Comparison of ENCODE assay signal across 28 cellular contexts in genomic region chr5:157085930-157086329, GRCh38. TPM values are rescaled to one million over a fixed set of nuclear protein-coding genes. Genes with fewer than 3 reads are reported as not detected.
"Had no signal": no experiment of that assay in that cellular context is flagged by ENCODE, and none has a peak within 500 bp of the region (broad histone marks: within the 10 kb centered on the region; RNA-seq: fewer than 3 reads in every experiment).

No MANE protein-coding gene starts in this region.

- H3K4me3 ChIP-seq: adrenal gland, ascending aorta, hepatocyte, left lung, lung, pancreas, sigmoid colon, smooth muscle cell, stomach, transverse colon, uterus had no signal

- H3K9me3 ChIP-seq: adrenal gland, ascending aorta, left lung, pancreas, sigmoid colon, stomach, transverse colon, uterus had no signal

- H3K27ac ChIP-seq: adrenal gland, ascending aorta, brain microvascular endothelial cell, hepatocyte, left lung, pancreas, sigmoid colon, stomach, transverse colon, uterus, VCaP had no signal

- H3K4me1 ChIP-seq: adrenal gland, ascending aorta, left lung, pancreas, sigmoid colon, stomach, transverse colon, uterus had no signal

- H3K36me3 ChIP-seq: adrenal gland, ascending aorta, brain microvascular endothelial cell, pancreas, sigmoid colon, transverse colon, uterus had no signal

- H2AFZ ChIP-seq: hepatocyte had no signal

- H3K27ac Mint-ChIP-seq: activated CD4-positive, alpha-beta T cell treated with anti-CD3 and anti-CD28 coated beads, Interleukin-2, amount 10 ng/mL, durations not matched to agents 7 days and 5 days; activated CD8-positive, alpha-beta T cell treated with anti-CD3 and anti-CD28 coated beads, Interleukin-2, amount 10 ng/mL, durations not matched to agents 7 days and 5 days; activated naive CD4-positive, alpha-beta T cell treated with anti-CD3 and anti-CD28 coated beads, Interleukin-2, amount 50 U/mL, for 24 hours; dendritic cell treated with granulocyte-macrophage colony-stimulating factor and Interleukin-4, amounts not matched to agents 40 ng/mL and 50 ng/mL, for 4 days; stimulated activated memory B cell treated with anti-CD40 and anti-IgM and Interleukin-4, amounts not matched to agents 10 μg/mL and 1 μg/mL and 100 μg/mL, for 72 hours had no signal

- ATAC-seq: activated CD4-positive, CD25-positive, alpha-beta regulatory T cell treated with anti-CD3 and anti-CD28 coated beads, Interleukin-2, amount 50 U/mL, for 24 hours; activated CD8-positive, alpha-beta T cell treated with anti-CD3 and anti-CD28 coated beads, Interleukin-2, amount 10 ng/mL, durations not matched to agents 7 days and 5 days; left lung; naive thymus-derived CD4-positive, alpha-beta T cell; pancreas; stimulated activated memory B cell treated with anti-CD40 and anti-IgM and Interleukin-4, amounts not matched to agents 10 μg/mL and 1 μg/mL and 100 μg/mL, for 72 hours had no signal

- H3K79me2 ChIP-seq: hepatocyte had no signal

- H3K27me3 ChIP-seq: adrenal gland, ascending aorta, brain microvascular endothelial cell, hepatocyte, left lung, pancreas, sigmoid colon, stomach, transverse colon, uterus had no signal

- H3K4me3 Mint-ChIP-seq: activated CD4-positive, alpha-beta T cell treated with anti-CD3 and anti-CD28 coated beads, Interleukin-2, amount 10 ng/mL, durations not matched to agents 7 days and 5 days; activated CD8-positive, alpha-beta T cell treated with anti-CD3 and anti-CD28 coated beads, Interleukin-2, amount 10 ng/mL, durations not matched to agents 7 days and 5 days; activated naive CD4-positive, alpha-beta T cell treated with anti-CD3 and anti-CD28 coated beads, Interleukin-2, amount 50 U/mL, for 24 hours; dendritic cell treated with granulocyte-macrophage colony-stimulating factor and Interleukin-4, amounts not matched to agents 40 ng/mL and 50 ng/mL, for 4 days; naive thymus-derived CD4-positive, alpha-beta T cell; stimulated activated memory B cell treated with anti-CD40 and anti-IgM and Interleukin-4, amounts not matched to agents 10 μg/mL and 1 μg/mL and 100 μg/mL, for 72 hours had no signal

- H3K27me3 Mint-ChIP-seq: activated CD4-positive, alpha-beta T cell treated with anti-CD3 and anti-CD28 coated beads, Interleukin-2, amount 10 ng/mL, durations not matched to agents 7 days and 5 days; activated naive CD4-positive, alpha-beta T cell treated with anti-CD3 and anti-CD28 coated beads, Interleukin-2, amount 50 U/mL, for 24 hours; dendritic cell treated with granulocyte-macrophage colony-stimulating factor and Interleukin-4, amounts not matched to agents 40 ng/mL and 50 ng/mL, for 4 days; naive thymus-derived CD4-positive, alpha-beta T cell; stimulated activated memory B cell treated with anti-CD40 and anti-IgM and Interleukin-4, amounts not matched to agents 10 μg/mL and 1 μg/mL and 100 μg/mL, for 72 hours had no signal

- H3K4me2 ChIP-seq: hepatocyte, smooth muscle cell had no signal

- FAIRE-seq: pancreas had no signal

- DNase-seq: activated CD4-positive, alpha-beta T cell treated with anti-CD3 and anti-CD28 coated beads, Interleukin-2, amount 10 ng/mL, durations not matched to agents 7 days and 5 days; activated CD8-positive, alpha-beta T cell treated with anti-CD3 and anti-CD28 coated beads, Interleukin-2, amount 10 ng/mL, durations not matched to agents 7 days and 5 days; activated gamma-delta T cell treated with Interleukin-2 at 50 U/mL for 16 hours; adrenal gland; brain microvascular endothelial cell; effector CD4-positive, alpha-beta T cell; erythroblast; foreskin fibroblast; glutamatergic neuron; kidney glomerular epithelial cell; left lung; naive thymus-derived CD4-positive, alpha-beta T cell; pancreas; sigmoid colon; stimulated activated CD4-positive, alpha-beta T cell treated with anti-CD3 and anti-CD28 coated beads, Interleukin-15, amount 100 ng/mL, for 24 hours; stomach; transverse colon; uterus had no signal

- H3K9me3 Mint-ChIP-seq: activated CD4-positive, alpha-beta T cell treated with anti-CD3 and anti-CD28 coated beads, Interleukin-2, amount 10 ng/mL, durations not matched to agents 7 days and 5 days; activated naive CD4-positive, alpha-beta T cell treated with anti-CD3 and anti-CD28 coated beads, Interleukin-2, amount 50 U/mL, for 24 hours; dendritic cell treated with granulocyte-macrophage colony-stimulating factor and Interleukin-4, amounts not matched to agents 40 ng/mL and 50 ng/mL, for 4 days; stimulated activated memory B cell treated with anti-CD40 and anti-IgM and Interleukin-4, amounts not matched to agents 10 μg/mL and 1 μg/mL and 100 μg/mL, for 72 hours had no signal

RNA-seq across cellular contexts. Expression of gene HAVCR1, which starts 27.0 kb away (rescaled TPM):
- total RNA-seq: adrenal gland, ascending aorta, fibroblast of lung, sigmoid colon, smooth muscle cell had no signal
- polyA plus RNA-seq: fibroblast of lung, pancreas, smooth muscle cell, stomach had no signal
